ENCODE assay signal across 9 cellular contexts in genomic region chr3:53842436-53843194, GRCh38. TPM values are rescaled to one million over a fixed set of nuclear protein-coding genes. Genes with fewer than 3 reads are reported as not detected.
DNase-seq lines count a peak whose midpoint lies in the region; ATAC-seq and TF ChIP-seq lines count a peak whose summit lies in the region.
"Had no signal": no experiment of that assay in that cellular context is flagged by ENCODE, and none has a peak within 500 bp of the region (broad histone marks: within the 10 kb centered on the region; RNA-seq: fewer than 3 reads in every experiment).

No MANE protein-coding gene starts in this region.

- H3K36me3 ChIP-seq in breast epithelium = no peaks in the 10 kb centered on the region

- peak; percentile 35 for DNase-seq in HT1080 (ENCODE audit: low read depth)
- peak; percentile 85 to 95 for DNase-seq in breast epithelium (ENCODE audit: low spot score in 2 of 2)
- DNase-seq in kidney tubule cell (ENCODE audit: low spot score) = peak; percentile 95
- DNase-seq in CD4-positive, alpha-beta T cell = no peak
- no peak for DNase-seq in RWPE1 (ENCODE audit: low spot score)
- DNase-seq: CD8-positive, alpha-beta memory T cell had no signal

- CTCF ChIA-PET in CD4-positive, alpha-beta T cell (lab: Charles Lee) = interaction anchor here (0.5 kb wide), 1 partner anchor 57 kb away, joined by 3 read pairs; no protein-coding TSS in a partner anchor
- CTCF ChIA-PET in RWPE1 (lab: Yijun Ruan, JAX) = interaction anchor here (0.6 kb wide), 2 partner anchors 11 to 315 kb away, joined by 3 read pairs; no protein-coding TSS in a partner anchor

- no peak overlapping the region for H3K27ac Mint-ChIP-seq in CD4-positive, alpha-beta T cell

- no peak overlapping the region for H3K4me3 Mint-ChIP-seq in CD4-positive, alpha-beta T cell

- peaks cover 44% of the 10 kb centered on the region for H3K27me3 Mint-ChIP-seq in CD4-positive, alpha-beta T cell

- ATAC-seq in CD4-positive, alpha-beta T cell (ENCODE audit: poor library complexity) = no peak
- ATAC-seq in HG03135 (IDR thresholded peaks at IDR 0.05; ENCODE audit: unreplicated experiment) (no peak), HG03460 (IDR thresholded peaks at IDR 0.05; ENCODE audit: unreplicated experiment) (no peak)

- intact Hi-C loops in breast epithelium (cut with DNase I; ENCODE audit: low total_unique reads) = no loop called here
- intact Hi-C loops in CD4-positive, alpha-beta T cell (cut with DNase I, micrococcal nuclease) = no loop called here

- peaks cover 3% of the 10 kb centered on the region for H3K4me1 Mint-ChIP-seq in CD4-positive, alpha-beta T cell (ENCODE audit: low read depth)

- H3K4me1 ChIP-seq in breast epithelium = peaks cover 8 to 27% of the 10 kb centered on the region in 2 donors

- H3K27ac ChIP-seq in 22Rv1 (peak overlapping the region; percentile 89), breast epithelium (peak overlapping the region; percentile 87 to 97), RWPE1 (no peak overlapping the region)
- no peak overlapping the region for H3K27ac ChIP-seq in CD4-positive, alpha-beta T cell (ENCODE audit: low read depth, low read length)

- no peaks in the 10 kb centered on the region for H3K36me3 Mint-ChIP-seq in CD4-positive, alpha-beta T cell (ENCODE audit: low read depth)
- H3K36me3 Mint-ChIP-seq: CD8-positive, alpha-beta memory T cell had no signal

- TF ChIP-seq CTCF in 22Rv1 (IDR thresholded peaks at IDR 0.05) (peak; percentile 59), breast epithelium (IDR thresholded peaks at IDR 0.05) (peak; percentile 16 to 89 (median 66)), RWPE1 (conservative IDR thresholded peaks at IDR 0.05; ENCODE audit: low read depth) (no peak)
- TF ChIP-seq CTCF in CD4-positive, alpha-beta T cell (IDR thresholded peaks at IDR 0.05) = no peak

- no peaks in the 10 kb centered on the region for H3K9me3 ChIP-seq in breast epithelium
- H3K9me3 ChIP-seq in CD4-positive, alpha-beta T cell (ENCODE audit: control insufficient read depth, low read length) = no peaks in the 10 kb centered on the region

- no peak for TF ChIP-seq POLR2A in breast epithelium (IDR thresholded peaks at IDR 0.05)

- H3K9me3 Mint-ChIP-seq in CD4-positive, alpha-beta T cell = no peaks in the 10 kb centered on the region
- H3K9me3 Mint-ChIP-seq: CD8-positive, alpha-beta memory T cell had no signal

- POLR2A ChIA-PET in CD4-positive, alpha-beta T cell (lab: Charles Lee) = no interaction called here
- POLR2A ChIA-PET in RWPE1 (lab: Yijun Ruan, JAX; ENCODE audit: low non-redundant PET) = no interaction called here

- H3K4me3 ChIP-seq in breast epithelium = peak overlapping the region in 1 of 3 donors; percentile 4

- no peaks in the 10 kb centered on the region for H3K27me3 ChIP-seq in breast epithelium
- H3K27me3 ChIP-seq in CD4-positive, alpha-beta T cell (ENCODE audit: control insufficient read depth, insufficient read depth, low read length) = peaks cover 49% of the 10 kb centered on the region

RNA-seq across cellular contexts. Expression of gene CHDH, which starts 3.6 kb away (rescaled TPM):
- not detected in 2 replicates for total RNA-seq in HT1080 (2014; rRNA removed; shearing (Covaris generic))
- polyA plus RNA-seq in HT1080 (2015; cell fraction: cytosol; rRNA removed) = not detected in 2 replicates
- not detected in 2 replicates for polyA plus RNA-seq in HT1080 (2015; cell fraction: nucleus; rRNA removed)
- 10 to 100 TPM in 2 of 3 donors, 1 to 10 TPM in 1; 2.9 to 67.0 (median 27.9) TPM for total RNA-seq in breast epithelium
- total RNA-seq in CD4-positive, alpha-beta T cell = under 1 TPM; 0.31 to 0.60 TPM
- polyA plus RNA-seq: CD8-positive, alpha-beta memory T cell had no signal

RNA-seq across cellular contexts. Expression of gene IL17RB, which starts 3.8 kb away (rescaled TPM):
- total RNA-seq in HT1080 (2014; rRNA removed; shearing (Covaris generic)) = not detected in 2 replicates
- polyA plus RNA-seq in HT1080 (2015; cell fraction: cytosol; rRNA removed) = not detected in 2 replicates
- polyA plus RNA-seq in HT1080 (2015; cell fraction: nucleus; rRNA removed) = not detected in 2 replicates
- 10 to 100 TPM in 2 of 3 donors, under 1 TPM in 1; 0.64 to 61.6 (median 46.5) TPM for total RNA-seq in breast epithelium
- total RNA-seq in CD4-positive, alpha-beta T cell = under 1 TPM; 0.22 to 0.36 TPM

RNA-seq across cellular contexts. Expression of gene ACTR8, which starts 39.3 kb away (rescaled TPM):
- total RNA-seq in HT1080 (2014; rRNA removed; shearing (Covaris generic)) = 20.7 and 26.4 TPM in 2 replicates
- polyA plus RNA-seq in HT1080 (2015; cell fraction: cytosol; rRNA removed) = 12.8 and 16.1 TPM in 2 replicates
- 30.0 and 32.4 TPM in 2 replicates for polyA plus RNA-seq in HT1080 (2015; cell fraction: nucleus; rRNA removed)
- 10 to 100 TPM; 20.0 to 29.0 (median 22.6) TPM for total RNA-seq in breast epithelium
- 10 to 100 TPM; 13.7 to 14.3 TPM for total RNA-seq in CD4-positive, alpha-beta T cell

RNA-seq across cellular contexts. Expression of gene SELENOK, which starts 49.0 kb away (rescaled TPM):
- 42.6 and 44.3 TPM in 2 replicates for total RNA-seq in HT1080 (2014; rRNA removed; shearing (Covaris generic))
- polyA plus RNA-seq in HT1080 (2015; cell fraction: cytosol; rRNA removed) = 26.1 and 37.2 TPM in 2 replicates
- 14.2 and 19.4 TPM in 2 replicates for polyA plus RNA-seq in HT1080 (2015; cell fraction: nucleus; rRNA removed)
- total RNA-seq in breast epithelium = 10 to 100 TPM; 42.4 to 63.6 (median 52.8) TPM
- total RNA-seq in CD4-positive, alpha-beta T cell = 100 to 1,000 TPM; 153 to 159 TPM

Comparison
In these comparisons a context has a peak if more than half of its experiments do, and no peak if none do; other contexts are left out.
1. H3K27ac ChIP-seq: peak in 22Rv1 (single experiment) and breast epithelium (2 of 2); none in CD4-positive, alpha-beta T cell (single experiment) and RWPE1 (single experiment).
2. CTCF ChIP-seq: peak in 22Rv1 (single experiment) and breast epithelium (3 of 3); none in CD4-positive, alpha-beta T cell (single experiment) and RWPE1 (single experiment).
3. DNase-seq: peak in HT1080 (single experiment), breast epithelium (2 of 2) and kidney tubule cell (single experiment); none in CD4-positive, alpha-beta T cell (0 of 10) and RWPE1 (single experiment).